ENCODE assay signal across 8 cellular contexts in the genomic region with DNA sequence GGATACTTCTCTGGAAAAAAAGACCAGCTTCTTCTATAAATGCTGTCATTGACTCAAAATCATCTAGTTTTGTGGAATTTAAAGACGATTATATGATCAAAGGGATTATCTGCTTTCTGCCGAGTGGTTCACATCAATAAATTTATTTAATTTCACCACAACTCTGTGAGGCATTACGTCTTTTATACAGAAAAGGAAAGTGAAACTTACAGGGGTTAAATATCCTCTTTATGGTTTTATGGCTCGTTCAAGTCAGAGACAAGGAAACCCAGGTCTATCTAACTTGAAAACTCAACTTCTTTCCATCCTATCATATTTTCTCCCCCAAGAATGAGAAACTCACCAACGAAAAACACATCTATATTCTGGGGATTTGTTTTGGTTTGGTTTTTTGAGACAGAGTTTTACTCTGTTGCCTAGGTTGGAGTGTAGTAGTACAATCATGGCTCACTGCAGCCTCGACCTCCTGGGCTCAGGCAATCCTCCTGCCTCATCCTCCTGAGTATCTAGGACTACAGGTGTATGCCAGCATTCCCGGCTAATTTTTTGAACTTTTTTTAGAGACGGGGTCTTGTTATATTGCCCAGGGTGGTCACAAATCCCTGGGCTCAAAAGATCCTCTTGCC.
DNase-seq lines count a peak whose midpoint lies in the region; ATAC-seq and TF ChIP-seq lines count a peak whose summit lies in the region.

No MANE protein-coding gene starts in this region.

- ATAC-seq in GM21576 (IDR thresholded peaks at IDR 0.05; ENCODE audit: unreplicated experiment) = peak; percentile 96

- no peak for TF ChIP-seq CTCF in GM13977 (IDR thresholded peaks at IDR 0.05; ENCODE audit: extremely low read depth, insufficient read depth, missing control alignments)

- H3K27ac ChIP-seq in effector memory CD4-positive, alpha-beta T cell (ENCODE audit: insufficient read depth, low read length, poor library complexity, severe bottlenecking) = peak overlapping the region; percentile 38
- H3K27ac ChIP-seq in subcutaneous abdominal adipose tissue (ENCODE audit: low read depth, low read length) = no peak overlapping the region

- peak overlapping the region in 4 of 5 donors; percentile 31 to 67 (median 46) for H3K9ac ChIP-seq in subcutaneous abdominal adipose tissue (ENCODE audit: low read length in 5 of 5)

- peak overlapping the region; percentile 46 for H3K4me3 ChIP-seq in effector memory CD4-positive, alpha-beta T cell (ENCODE audit: insufficient read depth, low read depth, low read length, poor library complexity, severe bottlenecking)
- peak overlapping the region; percentile 53 to 72 (median 65) for H3K4me3 ChIP-seq in subcutaneous abdominal adipose tissue (ENCODE audit: low read depth in 1 of 5, low read length in 5 of 5)

- in situ Hi-C loops in GM13977 (cut with MboI; ENCODE audit: low pct_unique_long_range_greater_than_20kb, low sequenced_read_pairs, unreplicated experiment) = no loop called here

- DNase-seq in GM13977 (ENCODE audit: low spot score) (peak; percentile 34), Kasumi-1 (lab: John Stamatoyannopoulos, UW) (peak; percentile 5 to 8), cortex of kidney (lab: John Stamatoyannopoulos, UW) (no peak)
- DNase-seq in effector memory CD4-positive, alpha-beta T cell = no peak
- no peak for DNase-seq in stimulated activated CD4-positive, alpha-beta T cell treated with anti-CD3 and anti-CD28 coated beads, Interleukin-4, amount 100 ng/mL, for 1 hour
- DNase-seq in effector CD4-positive, alpha-beta T cell = no peak

- H3K27me3 ChIP-seq in effector memory CD4-positive, alpha-beta T cell (replicated peaks; ENCODE audit: control insufficient read depth, insufficient read depth, low read length, poor library complexity, severe bottlenecking) = no peaks in the 10 kb centered on the region
- H3K27me3 ChIP-seq in subcutaneous abdominal adipose tissue (ENCODE audit: control insufficient read depth in 5 of 5, insufficient read depth in 4 of 5, low read length in 5 of 5) = no peaks in the 10 kb centered on the region

- no peaks in the 10 kb centered on the region for H3K4me1 ChIP-seq in effector memory CD4-positive, alpha-beta T cell (ENCODE audit: control insufficient read depth, insufficient read depth, low read length, poor library complexity, severe bottlenecking)
- peaks cover 0 to 7% (median 0%) of the 10 kb centered on the region in 5 donors for H3K4me1 ChIP-seq in subcutaneous abdominal adipose tissue (ENCODE audit: control insufficient read depth in 5 of 5, insufficient read depth in 5 of 5, low read length in 5 of 5)

- H3K9me3 ChIP-seq in effector memory CD4-positive, alpha-beta T cell (ENCODE audit: control insufficient read depth, low read length) = no peaks in the 10 kb centered on the region
- H3K9me3 ChIP-seq in subcutaneous abdominal adipose tissue (ENCODE audit: control insufficient read depth in 5 of 5, low read length in 5 of 5) = peaks cover 0 to 5% (median 0%) of the 10 kb centered on the region in 5 donors

- no peaks in the 10 kb centered on the region for H3K36me3 ChIP-seq in effector memory CD4-positive, alpha-beta T cell (ENCODE audit: control insufficient read depth, insufficient read depth, low read length)
- H3K36me3 ChIP-seq in subcutaneous abdominal adipose tissue (ENCODE audit: control insufficient read depth in 5 of 5, insufficient read depth in 5 of 5, low read length in 5 of 5) = no peaks in the 10 kb centered on the region

Comparison
In these comparisons a context has a peak if more than half of its experiments do, and no peak if none do; other contexts are left out.
1. DNase-seq: peak in GM13977 (single experiment) and Kasumi-1 (2 of 2); none in effector memory CD4-positive, alpha-beta T cell (0 of 3), cortex of kidney (single experiment), stimulated activated CD4-positive, alpha-beta T cell treated with anti-CD3 and anti-CD28 coated beads, Interleukin-4, amount 100 ng/mL, for 1 hour (single experiment) and effector CD4-positive, alpha-beta T cell (single experiment).